1 cellular context compared by ENCODE assay signal in genomic region chr12:12663644-12664294, GRCh38.
TF ChIP-seq lines count a peak whose summit lies in the region.

No MANE protein-coding gene starts in this region.

TF ChIP-seq in GM12878, 131 proteins besides CTCF, POLR2A, EP300 and RAD21 (continued from another document and continues in another):
- TF ChIP-seq USF1 (IDR thresholded peaks at IDR 0.05; ENCODE audit: borderline replicate concordance, extremely low read length, insufficient read depth, low read depth, low read length): no peak
- TF ChIP-seq NR2F1 (conservative IDR thresholded peaks at IDR 0.05): no peak; the same call in 1 of the 2 replicates
- no peak; the same call in 1 of the 2 replicates for TF ChIP-seq JUNB (IDR thresholded peaks at IDR 0.05)
- TF ChIP-seq MEF2A (IDR thresholded peaks at IDR 0.05; ENCODE audit: insufficient read depth, low read depth, low read length): no peak; the same call in 1 of the 2 replicates
- no peak for TF ChIP-seq LARP7 (IDR thresholded peaks at IDR 0.05)
- TF ChIP-seq MEF2B (IDR thresholded peaks at IDR 0.05; ENCODE audit: partially characterized antibody, poor library complexity, severe bottlenecking): no peak
- peak; percentile 22; the same call in 1 of the 2 replicates for TF ChIP-seq HDGF (IDR thresholded peaks at IDR 0.05)
- TF ChIP-seq RUNX3 (IDR thresholded peaks at IDR 0.05; ENCODE audit: low read length): peak; percentile 8; the same call in 1 of the 2 replicates
- TF ChIP-seq SUPT20H (IDR thresholded peaks at IDR 0.05; ENCODE audit: borderline replicate concordance, control insufficient read depth, low read depth, low read length): no peak
- no peak for TF ChIP-seq HCFC1 (IDR thresholded peaks at IDR 0.05; ENCODE audit: low read length)
- TF ChIP-seq PAX5 (IDR thresholded peaks at IDR 0.05; ENCODE audit: borderline replicate concordance, low read depth, low read length): 0 out of 2 replicates have a peak, but pooled peaks have one; percentile 31
- TF ChIP-seq STAT1 (conservative IDR thresholded peaks at IDR 0.05): no peak
- TF ChIP-seq ZNF687 (IDR thresholded peaks at IDR 0.05): no peak
- TF ChIP-seq CUX1 (IDR thresholded peaks at IDR 0.05; ENCODE audit: insufficient replicate concordance, low read depth, low read length): no peak
- TF ChIP-seq ETV6 (conservative IDR thresholded peaks at IDR 0.05 in 1 of 2, IDR thresholded peaks at IDR 0.05 in 1 of 2; ENCODE audit: borderline replicate concordance in 1 of 2, low read depth in 1 of 2): no peak
- TF ChIP-seq REST (IDR thresholded peaks at IDR 0.05; ENCODE audit: low read depth, low read length): no peak
- no peak for TF ChIP-seq SREBF2 (IDR thresholded peaks at IDR 0.05; ENCODE audit: low read length)
- TF ChIP-seq TBL1XR1 (IDR thresholded peaks at IDR 0.05; ENCODE audit: low read depth, low read length): no peak
- TF ChIP-seq POLR2AphosphoS5 (IDR thresholded peaks at IDR 0.05; ENCODE audit: low read length): no peak
- peak; percentile 57 for TF ChIP-seq SKIL (IDR thresholded peaks at IDR 0.05; ENCODE audit: low read depth, poor library complexity, severe bottlenecking)
- no peak for TF ChIP-seq POLR2AphosphoS2 (IDR thresholded peaks at IDR 0.05; ENCODE audit: low read depth, low read length)
- 0 out of 2 replicates have a peak, but pooled peaks have one; percentile 24 for TF ChIP-seq RELB (IDR thresholded peaks at IDR 0.05; ENCODE audit: low read depth)
- no peak for TF ChIP-seq PML (IDR thresholded peaks at IDR 0.05; ENCODE audit: low read length)
- TF ChIP-seq YBX1 (IDR thresholded peaks at IDR 0.05): no peak
- 0 out of 2 replicates have a peak, but pooled peaks have one; percentile 50 for TF ChIP-seq CBX5 (IDR thresholded peaks at IDR 0.05; ENCODE audit: low read depth)
- TF ChIP-seq NKRF (conservative IDR thresholded peaks at IDR 0.05): no peak
- no peak for TF ChIP-seq FOS (IDR thresholded peaks at IDR 0.05; ENCODE audit: borderline replicate concordance, extremely low read depth, insufficient read length)
- no peak for TF ChIP-seq NFYA (IDR thresholded peaks at IDR 0.05; ENCODE audit: borderline replicate concordance, low read depth, low read length)
- no peak for TF ChIP-seq WRNIP1 (IDR thresholded peaks at IDR 0.05; ENCODE audit: borderline replicate concordance, low read depth, low read length)
- TF ChIP-seq BCLAF1 (IDR thresholded peaks at IDR 0.05): no peak
- peak; percentile 56 for TF ChIP-seq YY1 (IDR thresholded peaks at IDR 0.05; ENCODE audit: low read depth, low read length)
